In the genomic region with DNA sequence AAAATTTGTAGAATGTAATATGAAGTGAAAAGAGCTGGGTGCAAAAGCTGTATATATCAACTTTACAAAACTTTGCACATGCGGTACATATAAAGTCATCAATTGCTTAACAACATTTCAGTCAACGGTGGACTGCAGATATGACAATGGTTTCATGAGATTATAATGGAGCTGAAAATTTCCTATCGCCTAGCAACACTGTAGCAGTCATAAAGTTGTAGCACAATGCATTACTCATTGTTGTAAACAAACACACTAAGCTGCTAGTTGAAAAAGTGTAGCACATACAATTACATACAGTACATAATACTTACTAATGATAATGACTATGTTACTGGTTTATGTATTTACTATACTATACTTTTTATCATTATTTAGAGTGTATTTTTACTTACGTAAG, we compare ENCODE assay signal across 30 cellular contexts.
"Had no signal": no experiment of that assay in that cellular context is flagged by ENCODE, and none has a peak within 500 bp of the region (broad histone marks: within the 10 kb centered on the region; RNA-seq: fewer than 3 reads in every experiment).

No MANE protein-coding gene starts in this region.

- H3K4me1 ChIP-seq: ascending aorta, breast epithelium, colonic mucosa had no signal

- H3K36me3 ChIP-seq: ascending aorta, breast epithelium, cardiac muscle cell, colonic mucosa, WERI-Rb-1 had no signal

- H3K9me3 ChIP-seq: ascending aorta, breast epithelium, colonic mucosa had no signal

- H3K27me3 ChIP-seq: ascending aorta, breast epithelium, cardiac muscle cell, colonic mucosa, dorsolateral prefrontal cortex had no signal

- ATAC-seq: activated CD4-positive, CD25-positive, alpha-beta regulatory T cell treated with anti-CD3 and anti-CD28 coated beads, Interleukin-2, amount 50 U/mL, for 24 hours; activated CD8-positive, alpha-beta memory T cell treated with anti-CD3 and anti-CD28 coated beads, Interleukin-2, amount 10 ng/mL, durations not matched to agents 7 days and 5 days; activated CD8-positive, alpha-beta T cell treated with anti-CD3 and anti-CD28 coated beads, Interleukin-2, amount 10 ng/mL, durations not matched to agents 7 days and 5 days; activated naive CD4-positive, alpha-beta T cell treated with anti-CD3 and anti-CD28 coated beads, Interleukin-2, amount 50 U/mL, for 72 hours; activated T-cell treated with anti-CD3 and anti-CD28 coated beads, Interleukin-2, amount 50 U/mL, for 72 hours; esophagus mucosa; T-helper 17 cell had no signal

- H3K4me3 ChIP-seq: ascending aorta, breast epithelium, cardiac muscle cell, colonic mucosa, dorsolateral prefrontal cortex had no signal

- DNase-seq: activated B cell treated with CpG ODN at 0.5 μM for 24 hours; activated CD4-positive, alpha-beta memory T cell treated with anti-CD3 and anti-CD28 coated beads for 36 hours; activated CD4-positive, alpha-beta T cell treated with anti-CD3 and anti-CD28 coated beads, Interleukin-2, amount 10 ng/mL, durations not matched to agents 24 days and 14 days; activated CD8-positive, alpha-beta memory T cell treated with anti-CD3 and anti-CD28 coated beads, Interleukin-2, amount 10 ng/mL, durations not matched to agents 7 days and 5 days; activated CD8-positive, alpha-beta memory T cell treated with anti-CD3 and anti-CD28 coated beads, Interleukin-2, amount 50 U/mL, for 48 hours; activated CD8-positive, alpha-beta T cell treated with anti-CD3 and anti-CD28 coated beads, Interleukin-2, amount 10 ng/mL, durations not matched to agents 7 days and 5 days; activated gamma-delta T cell; activated naive CD4-positive, alpha-beta T cell; activated naive CD4-positive, alpha-beta T cell treated with anti-CD3 and anti-CD28 coated beads, Interleukin-2, amount 10 ng/mL, durations not matched to agents 7 days and 5 days; activated naive CD8-positive, alpha-beta T cell treated with anti-CD3 and anti-CD28 coated beads, Interleukin-2, amount 10 ng/mL, durations not matched to agents 7 days and 5 days; activated T-cell treated with anti-CD3 and anti-CD28 coated beads for 4 hours; activated T-cell treated with anti-CD3 and anti-CD28 coated beads, Interleukin-2, amount 50 U/mL, for 24 hours; activated T-cell treated with anti-CD3 and anti-CD28 coated beads, Interleukin-2, amount 50 U/mL, for 72 hours; central memory CD4-positive, alpha-beta T cell; cerebellar nuclear complex; colonic mucosa; dorsolateral prefrontal cortex; effector memory CD4-positive, alpha-beta T cell; endodermal cell; foreskin fibroblast; head of caudate nucleus; T-helper 17 cell; T1000; WERI-Rb-1 had no signal

- H3K27ac ChIP-seq: ascending aorta, breast epithelium, cardiac muscle cell, colonic mucosa, dorsolateral prefrontal cortex, WERI-Rb-1 had no signal
